ENCODE assay signal across 8 cellular contexts in genomic region chr1:11272544-11272841, GRCh38. TPM values are rescaled to one million over a fixed set of nuclear protein-coding genes. Genes with fewer than 3 reads are reported as not detected.
A peak's percentile ranks its signal among the peaks of the same experiment; 100 is the strongest.
DNase-seq lines count a peak whose midpoint lies in the region; ATAC-seq and TF ChIP-seq lines count a peak whose summit lies in the region.

No MANE protein-coding gene starts in this region.

- TF ChIP-seq CTCF in SU-DHL-6 (IDR thresholded peaks at IDR 0.05; ENCODE audit: insufficient read depth, low read length, poor library complexity, severe bottlenecking) (no peak), fibroblast of villous mesenchyme (IDR thresholded peaks at IDR 0.05; ENCODE audit: insufficient read depth, low read depth, low read length) (no peak)

- 2% methylated on average over 9 of the region's 9 CpGs for WGBS in GM23248 (ENCODE audit: low coverage in 1 of 2, low lambda C conversion rate in 2 of 2, missing lambda C conversion rate in 2 of 2), 2 experiments

- H3K27me3 ChIP-seq in GM23248 (replicated peaks; ENCODE audit: insufficient read depth) (no peaks in the 10 kb centered on the region), SU-DHL-6 (ENCODE audit: low read length) (no peaks in the 10 kb centered on the region), skeletal muscle tissue (ENCODE audit: control insufficient read depth in 3 of 3, insufficient read depth in 3 of 3, low read length in 3 of 3) (no peaks in the 10 kb centered on the region)

- H3K4me2 ChIP-seq in GM23248 (ENCODE audit: unreplicated experiment) (peak overlapping the region; percentile 72), SU-DHL-6 (ENCODE audit: low read depth, low read length, poor library complexity, severe bottlenecking) (peak overlapping the region; percentile 69)

- H3K4me1 ChIP-seq in GM23248 (ENCODE audit: insufficient read depth) (peaks cover 13% of the 10 kb centered on the region; the same call in 1 of the 2 replicates), skeletal muscle tissue (ENCODE audit: control insufficient read depth in 3 of 3, insufficient read depth in 3 of 3, low read length in 3 of 3) (peaks cover 22 to 33% (median 24%) of the 10 kb centered on the region in 3 donors)

- in situ Hi-C loops in GM23248 (cut with MboI) = no loop called here

- H3K9ac ChIP-seq in GM23248 (0 out of 2 replicates have a peak overlapping the region, but pooled peaks have one; percentile 14), SU-DHL-6 (ENCODE audit: low read length) (no peak overlapping the region), skeletal muscle tissue (ENCODE audit: low read depth in 1 of 3, low read length in 3 of 3) (peak overlapping the region in 1 of 3 donors; percentile 38)

- H3K36me3 ChIP-seq in GM23248 (ENCODE audit: low read depth) (no peaks in the 10 kb centered on the region), SU-DHL-6 (ENCODE audit: low read length) (no peaks in the 10 kb centered on the region), skeletal muscle tissue (ENCODE audit: control insufficient read depth in 3 of 3, insufficient read depth in 3 of 3, low read length in 3 of 3) (peaks cover 2 to 9% (median 7%) of the 10 kb centered on the region in 3 donors)

- H2AFZ ChIP-seq in GM23248 = peak overlapping the region; percentile 84
- H2AFZ ChIP-seq in SU-DHL-6 (ENCODE audit: low read depth, low read length, severe bottlenecking) = peak overlapping the region; percentile 90

- H3K9me3 ChIP-seq in GM23248 (ENCODE audit: low read depth) (no peaks in the 10 kb centered on the region), SU-DHL-6 (ENCODE audit: insufficient read depth, low read length) (no peaks in the 10 kb centered on the region), skeletal muscle tissue (ENCODE audit: control insufficient read depth in 3 of 3, low read length in 3 of 3) (no peaks in the 10 kb centered on the region)

- H3K4me3 ChIP-seq in GM23248 = peak overlapping the region; percentile 67
- H3K4me3 ChIP-seq in SU-DHL-6 (ENCODE audit: insufficient read depth, low read length, poor library complexity, severe bottlenecking) = peak overlapping the region; percentile 51
- H3K4me3 ChIP-seq in fibroblast of villous mesenchyme (ENCODE audit: low read depth, low read length) = peak overlapping the region; percentile 3
- peak overlapping the region; percentile 49 to 73 (median 69) for H3K4me3 ChIP-seq in skeletal muscle tissue (ENCODE audit: low read length in 3 of 3)

- peaks cover 34% of the 10 kb centered on the region for H3K79me2 ChIP-seq in GM23248 (ENCODE audit: insufficient read depth)
- peaks cover 35% of the 10 kb centered on the region for H3K79me2 ChIP-seq in SU-DHL-6 (ENCODE audit: insufficient read depth, low read length)

- 0 out of 2 replicates have a peak, but pooled peaks cover 3% of the 10 kb centered on the region for H3F3A ChIP-seq in GM23248 (ENCODE audit: insufficient read depth)
- peaks cover 7% of the 10 kb centered on the region; the same call in 1 of the 2 replicates for H3F3A ChIP-seq in SU-DHL-6 (ENCODE audit: insufficient read depth)

- H3K9me2 ChIP-seq in GM23248 (ENCODE audit: insufficient read depth) (no peaks in the 10 kb centered on the region), SU-DHL-6 (replicated peaks; ENCODE audit: insufficient read depth, low read length) (no peaks in the 10 kb centered on the region)

- DNase-seq in GM23248 (no peak), fibroblast of villous mesenchyme (ENCODE audit: low read depth) (no peak), nucleus accumbens (lab: John Stamatoyannopoulos, UW) (no peak)

- H3K27ac ChIP-seq in GM23248 = no peak overlapping the region
- no peak overlapping the region for H3K27ac ChIP-seq in SU-DHL-6 (ENCODE audit: low read depth, low read length)
- no peak overlapping the region for H3K27ac ChIP-seq in skeletal muscle tissue (ENCODE audit: low read depth, low read length)

- H4K20me1 ChIP-seq in GM23248 (ENCODE audit: insufficient read depth) (no peaks in the 10 kb centered on the region), SU-DHL-6 (ENCODE audit: low read depth, low read length) (no peaks in the 10 kb centered on the region)

- no peak for ATAC-seq in GM18867 (IDR thresholded peaks at IDR 0.05; ENCODE audit: unreplicated experiment)
- ATAC-seq in GM19328 (IDR thresholded peaks at IDR 0.05; ENCODE audit: unreplicated experiment) = no peak
- no peak for ATAC-seq in HG03442 (IDR thresholded peaks at IDR 0.05; ENCODE audit: unreplicated experiment)

RNA-seq across cellular contexts. Expression of gene UBIAD1, which starts 0.5 kb away (rescaled TPM):
- 4.8 and 5.2 TPM in 2 replicates for total RNA-seq in GM23248 (2014; rRNA removed; shearing (Covaris generic))
- polyA plus RNA-seq in GM23248 (2016; fragmentation: Nextera tagmentation; extraction: Ambion mirVana) = 8.1 and 9.8 TPM in 2 replicates
- total RNA-seq in fibroblast of villous mesenchyme (9.0 and 9.5 TPM in 2 replicates), skeletal muscle tissue (7.3 TPM)

RNA-seq across cellular contexts. Expression of gene MTOR, which starts 10.1 kb away (rescaled TPM):
- 27.6 and 30.7 TPM in 2 replicates for total RNA-seq in GM23248 (2014; rRNA removed; shearing (Covaris generic))
- polyA plus RNA-seq in GM23248 (2016; fragmentation: Nextera tagmentation; extraction: Ambion mirVana) = 10.3 and 10.6 TPM in 2 replicates
- total RNA-seq in fibroblast of villous mesenchyme (41.6 and 47.5 TPM in 2 replicates), skeletal muscle tissue (25.1 TPM)

Comparison
In these comparisons a context has a peak if more than half of its experiments do, and no peak if none do; other contexts are left out.
1. H3K4me3 ChIP-seq: peak in every context shown above with its lines; median percentile 69 in skeletal muscle tissue; 67 in GM23248; 51 in SU-DHL-6; 3 in fibroblast of villous mesenchyme.